In genomic region chr14:20608383-20609095, GRCh38 we compare ENCODE assay signal across 18 cellular contexts. TPM values are rescaled to one million over a fixed set of nuclear protein-coding genes. Genes with fewer than 3 reads are reported as not detected.
DNase-seq lines count a peak whose midpoint lies in the region; ATAC-seq and TF ChIP-seq lines count a peak whose summit lies in the region.
"Had no signal": no experiment of that assay in that cellular context is flagged by ENCODE, and none has a peak within 500 bp of the region (broad histone marks: within the 10 kb centered on the region; RNA-seq: fewer than 3 reads in every experiment).

No MANE protein-coding gene starts in this region.

- H3K27me3 Mint-ChIP-seq in T-helper 1 cell treated with Interleukin-12 subunit alpha and Interleukin-12 subunit beta and Interleukin-4 antibody, amounts not matched to agents 30 μg/mL and 1 μg/mL, for 36 hours (ENCODE audit: low read depth), result no peaks in the 10 kb centered on the region
- H3K27me3 Mint-ChIP-seq in T-helper 17 cell (no peaks in the 10 kb centered on the region), nephron (ENCODE audit: low read depth) (peaks cover 5% of the 10 kb centered on the region)
- H3K27me3 Mint-ChIP-seq: activated naive CD8-positive, alpha-beta T cell; CD4-positive, CD25-positive, alpha-beta regulatory T cell had no signal

- H3K9me3 Mint-ChIP-seq in T-helper 1 cell treated with Interleukin-12 subunit alpha and Interleukin-12 subunit beta and Interleukin-4 antibody, amounts not matched to agents 30 μg/mL and 1 μg/mL, for 36 hours, result no peaks in the 10 kb centered on the region
- no peaks in the 10 kb centered on the region for H3K9me3 Mint-ChIP-seq in nephron
- H3K9me3 Mint-ChIP-seq: CD4-positive, CD25-positive, alpha-beta regulatory T cell; type B pancreatic cell had no signal

- H3K36me3 Mint-ChIP-seq in T-helper 1 cell treated with Interleukin-12 subunit alpha and Interleukin-12 subunit beta and Interleukin-4 antibody, amounts not matched to agents 30 μg/mL and 1 μg/mL, for 36 hours (ENCODE audit: low read depth), result no peaks in the 10 kb centered on the region
- H3K36me3 Mint-ChIP-seq in T-helper 17 cell (ENCODE audit: low read depth) (no peaks in the 10 kb centered on the region), nephron (ENCODE audit: low read depth) (no peaks in the 10 kb centered on the region)
- H3K36me3 Mint-ChIP-seq: activated naive CD8-positive, alpha-beta T cell; CD4-positive, CD25-positive, alpha-beta regulatory T cell; type B pancreatic cell had no signal

- peak overlapping the region; percentile 22; the same call in 1 of the 2 replicates for H3K4me3 ChIP-seq in HUES64 (ENCODE audit: low read length)

- H3K27ac ChIP-seq in HUES64 (ENCODE audit: low read depth, low read length), result no peak overlapping the region

- H3K27ac Mint-ChIP-seq in T-helper 1 cell treated with Interleukin-12 subunit alpha and Interleukin-12 subunit beta and Interleukin-4 antibody, amounts not matched to agents 30 μg/mL and 1 μg/mL, for 36 hours, result no peak overlapping the region
- H3K27ac Mint-ChIP-seq in T-helper 17 cell (peak overlapping the region; percentile 83), nephron (no peak overlapping the region)
- H3K27ac Mint-ChIP-seq: activated naive CD8-positive, alpha-beta T cell; type B pancreatic cell had no signal

- H3K9ac ChIP-seq in HUES64 (ENCODE audit: low read depth, low read length), result no peak overlapping the region
- H3K9ac ChIP-seq: parathyroid adenoma had no signal

- peaks cover 2% of the 10 kb centered on the region for H3K4me1 Mint-ChIP-seq in T-helper 1 cell treated with Interleukin-12 subunit alpha and Interleukin-12 subunit beta and Interleukin-4 antibody, amounts not matched to agents 30 μg/mL and 1 μg/mL, for 36 hours (ENCODE audit: low read depth)
- H3K4me1 Mint-ChIP-seq in T-helper 17 cell, result peaks cover 5% of the 10 kb centered on the region
- no peaks in the 10 kb centered on the region for H3K4me1 Mint-ChIP-seq in nephron
- H3K4me1 Mint-ChIP-seq: CD4-positive, CD25-positive, alpha-beta regulatory T cell had no signal

- TF ChIP-seq CTCF in nephron (IDR thresholded peaks at IDR 0.05; ENCODE audit: unreplicated experiment in 3 of 3), result no peak
- no peak for TF ChIP-seq CTCF in GM10266 (IDR thresholded peaks at IDR 0.05; ENCODE audit: control insufficient read depth, insufficient read depth, low read depth, missing control alignments)

- DNase-seq in T-helper 1 cell (no peak), T-helper 17 cell (no peak), NCI-H748 (lab: John Stamatoyannopoulos, UW; ENCODE audit: unreplicated experiment) (no peak), GM10266 (ENCODE audit: extremely low spot score) (no peak), LoVo (ENCODE audit: low spot score) (no peak)

- H3K4me1 ChIP-seq in HUES64 (ENCODE audit: insufficient read depth, low read length), result peaks cover 6% of the 10 kb centered on the region; the same call in 1 of the 2 replicates

- H3K27me3 ChIP-seq in HUES64 (ENCODE audit: insufficient read depth, low read length), result no peaks in the 10 kb centered on the region
- H3K27me3 ChIP-seq: heart left ventricle had no signal

- no peaks in the 10 kb centered on the region for H3K36me3 ChIP-seq in HUES64 (ENCODE audit: insufficient read depth, low read length)
- H3K36me3 ChIP-seq: heart left ventricle had no signal

- peak overlapping the region; percentile 40 for H3K4me3 Mint-ChIP-seq in T-helper 1 cell treated with Interleukin-12 subunit alpha and Interleukin-12 subunit beta and Interleukin-4 antibody, amounts not matched to agents 30 μg/mL and 1 μg/mL, for 36 hours
- no peak overlapping the region for H3K4me3 Mint-ChIP-seq in T-helper 17 cell
- H3K4me3 Mint-ChIP-seq in nephron, result peak overlapping the region in 2 of 3 experiments; percentile 19 to 35
- H3K4me3 Mint-ChIP-seq: activated naive CD8-positive, alpha-beta T cell; type B pancreatic cell had no signal

- no peak for ATAC-seq in T-helper 17 cell

- no peaks in the 10 kb centered on the region for H3K9me3 ChIP-seq in HUES64 (ENCODE audit: insufficient read depth, low read depth, low read length)
- no peaks in the 10 kb centered on the region for H3K9me3 ChIP-seq in T-helper 17 cell (ENCODE audit: control insufficient read depth, low read length, poor library complexity, severe bottlenecking)
- H3K9me3 ChIP-seq: heart left ventricle, mucosa of descending colon had no signal

- WGBS in HUES64, result 77% methylated on average over 7 of the region's 7 CpGs

RNA-seq across cellular contexts. Expression of gene RNASE12, which starts 17.4 kb away (rescaled TPM):
- not detected for polyA plus RNA-seq in HUES64 (2013, experiment 1 of 2)
- polyA plus RNA-seq in HUES64 (2013, experiment 2 of 2), result not detected
- not detected for total RNA-seq in T-helper 17 cell
- total RNA-seq: CD4-positive, CD25-positive, alpha-beta regulatory T cell; Daoy; GM12878; heart left ventricle; kidney epithelial cell; mucosa of descending colon; skeletal muscle tissue had no signal
- polyA plus RNA-seq: CD4-positive, CD25-positive, alpha-beta regulatory T cell; GM12878; heart left ventricle had no signal

RNA-seq across cellular contexts. Expression of gene RNASE11, which starts 20.7 kb away (rescaled TPM):
- polyA plus RNA-seq in HUES64 (2013, experiment 1 of 2), result not detected
- not detected for polyA plus RNA-seq in HUES64 (2013, experiment 2 of 2)
- total RNA-seq in T-helper 17 cell, result not detected
- total RNA-seq: CD4-positive, CD25-positive, alpha-beta regulatory T cell; GM12878; heart left ventricle; kidney epithelial cell; mucosa of descending colon; skeletal muscle tissue had no signal
- polyA plus RNA-seq: CD4-positive, CD25-positive, alpha-beta regulatory T cell; GM12878; heart left ventricle had no signal

RNA-seq across cellular contexts. Expression of gene OR6S1, which starts 33.0 kb away (rescaled TPM):
- not detected for polyA plus RNA-seq in HUES64 (2013, experiment 1 of 2)
- polyA plus RNA-seq in HUES64 (2013, experiment 2 of 2), result not detected
- total RNA-seq in T-helper 17 cell, result not detected
- total RNA-seq: CD4-positive, CD25-positive, alpha-beta regulatory T cell; Daoy; heart left ventricle; kidney epithelial cell; mucosa of descending colon; skeletal muscle tissue had no signal
- polyA plus RNA-seq: CD4-positive, CD25-positive, alpha-beta regulatory T cell; heart left ventricle had no signal

RNA-seq across cellular contexts. Expression of gene RNASE9, which starts 47.7 kb away (rescaled TPM):
- polyA plus RNA-seq in HUES64 (2013, experiment 1 of 2), result not detected
- polyA plus RNA-seq in HUES64 (2013, experiment 2 of 2), result not detected
- not detected for total RNA-seq in T-helper 17 cell
- total RNA-seq: CD4-positive, CD25-positive, alpha-beta regulatory T cell; Daoy; GM12878; heart left ventricle; kidney epithelial cell; mucosa of descending colon; skeletal muscle tissue had no signal
- polyA plus RNA-seq: CD4-positive, CD25-positive, alpha-beta regulatory T cell; GM12878; heart left ventricle had no signal
